ENCODE assay signal across 12 cellular contexts in genomic region chr7:102446387-102447156, GRCh38.
"Had no signal": no experiment of that assay in that cellular context is flagged by ENCODE, and none has a peak within 500 bp of the region (broad histone marks: within the 10 kb centered on the region; RNA-seq: fewer than 3 reads in every experiment).

No MANE protein-coding gene starts in this region.

- ATAC-seq: heart left ventricle, left lobe of liver had no signal

- H3K27me3 Mint-ChIP-seq: activated CD4-positive, alpha-beta memory T cell treated with anti-CD3 and anti-CD28 coated beads for 36 hours; stimulated activated naive CD8-positive, alpha-beta T cell treated with anti-CD3 and anti-CD28 coated beads, Interleukin-15, Interleukin-2, amounts not matched to agents 100 ng/mL and 50 ng/mL, for 24 hours had no signal

- H3K4me3 ChIP-seq: heart left ventricle, ovary, sigmoid colon had no signal

- H3K27me3 ChIP-seq: heart left ventricle, ovary, sigmoid colon had no signal

- H3K4me3 Mint-ChIP-seq: activated CD4-positive, alpha-beta memory T cell treated with anti-CD3 and anti-CD28 coated beads for 36 hours; nephron; stimulated activated naive CD8-positive, alpha-beta T cell treated with anti-CD3 and anti-CD28 coated beads, Interleukin-15, Interleukin-2, amounts not matched to agents 100 ng/mL and 50 ng/mL, for 24 hours had no signal

- H3K9me3 ChIP-seq: heart left ventricle, ovary, sigmoid colon had no signal

- H3K9me3 Mint-ChIP-seq: activated CD4-positive, alpha-beta memory T cell treated with anti-CD3 and anti-CD28 coated beads for 36 hours; nephron; stimulated activated naive CD8-positive, alpha-beta T cell treated with anti-CD3 and anti-CD28 coated beads, Interleukin-15, Interleukin-2, amounts not matched to agents 100 ng/mL and 50 ng/mL, for 24 hours had no signal

- H3K4me1 ChIP-seq: sigmoid colon had no signal

- H3K27ac Mint-ChIP-seq: activated CD4-positive, alpha-beta memory T cell treated with anti-CD3 and anti-CD28 coated beads for 36 hours; nephron; stimulated activated naive CD8-positive, alpha-beta T cell treated with anti-CD3 and anti-CD28 coated beads, Interleukin-15, Interleukin-2, amounts not matched to agents 100 ng/mL and 50 ng/mL, for 24 hours had no signal

- H3K27ac ChIP-seq: heart left ventricle, ovary, sigmoid colon had no signal

- H3K36me3 ChIP-seq: ovary had no signal

- DNase-seq: activated CD4-positive, alpha-beta memory T cell treated with anti-CD3 and anti-CD28 coated beads for 36 hours; activated naive CD4-positive, alpha-beta T cell treated with Interleukin-2 at 50 U/mL for 16 hours; central memory CD4-positive, alpha-beta T cell; cortex of kidney; effector CD8-positive, alpha-beta T cell; heart left ventricle; ovary; sigmoid colon; stimulated activated CD4-positive, alpha-beta T cell treated with anti-CD3 and anti-CD28 coated beads, Interleukin-12 subunit alpha, Interleukin-12 subunit beta, amount 100 ng/mL, for 4 hours had no signal
